2 cellular contexts compared by ENCODE assay signal in genomic region chr21:36073181-36073580, GRCh38.
TF ChIP-seq lines count a peak whose summit lies in the region.

No MANE protein-coding gene starts in this region.

TF ChIP-seq in HEK293, 187 proteins besides CTCF, POLR2A, EP300 and RAD21:
- TF ChIP-seq SCRT2 (tag by site-specific recombination; IDR thresholded peaks at IDR 0.05), result peak; percentile 65; the same call in 1 of the 2 replicates
- TF ChIP-seq ZNF747 (tag by site-specific recombination; IDR thresholded peaks at IDR 0.05), result no peak
- TF ChIP-seq, protein P1, sequence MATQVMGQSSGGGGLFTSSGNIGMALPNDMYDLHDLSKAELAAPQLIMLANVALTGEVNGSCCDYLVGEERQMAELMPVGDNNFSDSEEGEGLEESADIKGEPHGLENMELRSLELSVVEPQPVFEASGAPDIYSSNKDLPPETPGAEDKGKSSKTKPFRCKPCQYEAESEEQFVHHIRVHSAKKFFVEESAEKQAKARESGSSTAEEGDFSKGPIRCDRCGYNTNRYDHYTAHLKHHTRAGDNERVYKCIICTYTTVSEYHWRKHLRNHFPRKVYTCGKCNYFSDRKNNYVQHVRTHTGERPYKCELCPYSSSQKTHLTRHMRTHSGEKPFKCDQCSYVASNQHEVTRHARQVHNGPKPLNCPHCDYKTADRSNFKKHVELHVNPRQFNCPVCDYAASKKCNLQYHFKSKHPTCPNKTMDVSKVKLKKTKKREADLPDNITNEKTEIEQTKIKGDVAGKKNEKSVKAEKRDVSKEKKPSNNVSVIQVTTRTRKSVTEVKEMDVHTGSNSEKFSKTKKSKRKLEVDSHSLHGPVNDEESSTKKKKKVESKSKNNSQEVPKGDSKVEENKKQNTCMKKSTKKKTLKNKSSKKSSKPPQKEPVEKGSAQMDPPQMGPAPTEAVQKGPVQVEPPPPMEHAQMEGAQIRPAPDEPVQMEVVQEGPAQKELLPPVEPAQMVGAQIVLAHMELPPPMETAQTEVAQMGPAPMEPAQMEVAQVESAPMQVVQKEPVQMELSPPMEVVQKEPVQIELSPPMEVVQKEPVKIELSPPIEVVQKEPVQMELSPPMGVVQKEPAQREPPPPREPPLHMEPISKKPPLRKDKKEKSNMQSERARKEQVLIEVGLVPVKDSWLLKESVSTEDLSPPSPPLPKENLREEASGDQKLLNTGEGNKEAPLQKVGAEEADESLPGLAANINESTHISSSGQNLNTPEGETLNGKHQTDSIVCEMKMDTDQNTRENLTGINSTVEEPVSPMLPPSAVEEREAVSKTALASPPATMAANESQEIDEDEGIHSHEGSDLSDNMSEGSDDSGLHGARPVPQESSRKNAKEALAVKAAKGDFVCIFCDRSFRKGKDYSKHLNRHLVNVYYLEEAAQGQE (tag by site-specific recombination; IDR thresholded peaks at IDR 0.05), result no peak

TF ChIP-seq in K562, 482 proteins besides CTCF, POLR2A, EP300 and RAD21:
- TF ChIP-seq, protein P2, sequence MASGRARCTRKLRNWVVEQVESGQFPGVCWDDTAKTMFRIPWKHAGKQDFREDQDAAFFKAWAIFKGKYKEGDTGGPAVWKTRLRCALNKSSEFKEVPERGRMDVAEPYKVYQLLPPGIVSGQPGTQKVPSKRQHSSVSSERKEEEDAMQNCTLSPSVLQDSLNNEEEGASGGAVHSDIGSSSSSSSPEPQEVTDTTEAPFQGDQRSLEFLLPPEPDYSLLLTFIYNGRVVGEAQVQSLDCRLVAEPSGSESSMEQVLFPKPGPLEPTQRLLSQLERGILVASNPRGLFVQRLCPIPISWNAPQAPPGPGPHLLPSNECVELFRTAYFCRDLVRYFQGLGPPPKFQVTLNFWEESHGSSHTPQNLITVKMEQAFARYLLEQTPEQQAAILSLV (tag; IDR thresholded peaks at IDR 0.05), result no peak
- 0 out of 2 replicates have a peak, but pooled peaks have one; percentile 13 for TF ChIP-seq ZFX (CRISPR knock-in tag; IDR thresholded peaks at IDR 0.05)
